Comparison of ENCODE assay signal across 24 cellular contexts in genomic region chr6:73672290-73672689, GRCh38.
"Had no signal": no experiment of that assay in that cellular context is flagged by ENCODE, and none has a peak within 500 bp of the region (broad histone marks: within the 10 kb centered on the region; RNA-seq: fewer than 3 reads in every experiment).

No MANE protein-coding gene starts in this region.

- H3K4me2 ChIP-seq: neural progenitor cell, smooth muscle cell had no signal

- H3K27ac Mint-ChIP-seq: activated CD4-positive, alpha-beta T cell treated with anti-CD3 and anti-CD28 coated beads, Interleukin-2, amount 10 ng/mL, durations not matched to agents 7 days and 5 days; activated CD8-positive, alpha-beta T cell treated with anti-CD3 and anti-CD28 coated beads, Interleukin-2, amount 10 ng/mL, durations not matched to agents 7 days and 5 days; activated naive CD4-positive, alpha-beta T cell treated with anti-CD3 and anti-CD28 coated beads for 36 hours; activated naive CD8-positive, alpha-beta T cell treated with anti-CD3 and anti-CD28 coated beads, Interleukin-2, amount 50 U/mL, for 24 hours; brain; memory B cell; naive B cell; neural progenitor cell; stimulated activated effector memory CD8-positive, alpha-beta T cell treated with anti-CD3 and anti-CD28 coated beads, Interleukin-12 subunit alpha, Interleukin-12 subunit beta, amount 100 ng/mL, for 72 hours; T-helper 2 cell treated with Interferon-gamma antibody and Interleukin-4, amounts not matched to agents 5 μg/mL and 100 μg/mL, for 36 hours; type B pancreatic cell had no signal

- H3K36me3 ChIP-seq: neural progenitor cell, prostate gland, stomach had no signal

- ATAC-seq: activated CD4-positive, CD25-positive, alpha-beta regulatory T cell treated with anti-CD3 and anti-CD28 coated beads, Interleukin-2, amount 50 U/mL, for 24 hours; activated CD8-positive, alpha-beta T cell treated with anti-CD3 and anti-CD28 coated beads, Interleukin-2, amount 10 ng/mL, durations not matched to agents 7 days and 5 days; activated naive CD8-positive, alpha-beta T cell treated with anti-CD3 and anti-CD28 coated beads, Interleukin-2, amount 50 U/mL, for 24 hours; activated T-cell treated with anti-CD3 and anti-CD28 coated beads, Interleukin-2, amount 50 U/mL, for 4 hours; left ventricle myocardium superior; sciatic nerve; stimulated activated effector memory CD8-positive, alpha-beta T cell treated with anti-CD3 and anti-CD28 coated beads, Interleukin-12 subunit alpha, Interleukin-12 subunit beta, amount 100 ng/mL, for 72 hours had no signal

- H3K27ac ChIP-seq: dorsolateral prefrontal cortex, epithelial cell of prostate, neural progenitor cell, prostate gland, stomach had no signal

- H3K9me3 ChIP-seq: prostate gland, stomach had no signal

- DNase-seq: activated CD4-positive, alpha-beta T cell treated with anti-CD3 and anti-CD28 coated beads, Interleukin-2, amount 10 ng/mL, durations not matched to agents 7 days and 5 days; activated CD8-positive, alpha-beta T cell treated with anti-CD3 and anti-CD28 coated beads, Interleukin-2, amount 10 ng/mL, durations not matched to agents 7 days and 5 days; activated naive CD4-positive, alpha-beta T cell treated with anti-CD3 and anti-CD28 coated beads for 36 hours; activated naive CD8-positive, alpha-beta T cell treated with anti-CD3 and anti-CD28 coated beads, Interleukin-2, amount 50 U/mL, for 24 hours; activated T-cell treated with anti-CD3 and anti-CD28 coated beads, Interleukin-2, amount 50 U/mL, for 4 hours; anterior cingulate cortex; central memory CD4-positive, alpha-beta T cell; dorsolateral prefrontal cortex; foreskin fibroblast; left ventricle myocardium superior; naive B cell; stimulated activated CD4-positive, alpha-beta T cell treated with anti-CD3 and anti-CD28 coated beads, Interleukin-4, amount 100 ng/mL, for 24 hours; stomach had no signal

- H3K27me3 ChIP-seq: neural progenitor cell had no signal

- H3K4me1 ChIP-seq: neural progenitor cell, prostate gland had no signal

- H3K4me3 ChIP-seq: dorsolateral prefrontal cortex, neural progenitor cell, prostate gland, smooth muscle cell, stomach had no signal

- H3K9ac ChIP-seq: neural progenitor cell had no signal

- H3K4me3 Mint-ChIP-seq: activated CD4-positive, alpha-beta T cell treated with anti-CD3 and anti-CD28 coated beads, Interleukin-2, amount 10 ng/mL, durations not matched to agents 7 days and 5 days; activated CD8-positive, alpha-beta T cell treated with anti-CD3 and anti-CD28 coated beads, Interleukin-2, amount 10 ng/mL, durations not matched to agents 7 days and 5 days; activated naive CD4-positive, alpha-beta T cell treated with anti-CD3 and anti-CD28 coated beads for 36 hours; activated naive CD8-positive, alpha-beta T cell treated with anti-CD3 and anti-CD28 coated beads, Interleukin-2, amount 50 U/mL, for 24 hours; activated T-cell treated with anti-CD3 and anti-CD28 coated beads, Interleukin-2, amount 50 U/mL, for 4 hours; brain; memory B cell; naive B cell; neural progenitor cell; stimulated activated effector memory CD8-positive, alpha-beta T cell treated with anti-CD3 and anti-CD28 coated beads, Interleukin-12 subunit alpha, Interleukin-12 subunit beta, amount 100 ng/mL, for 72 hours; T-helper 2 cell treated with Interferon-gamma antibody and Interleukin-4, amounts not matched to agents 5 μg/mL and 100 μg/mL, for 36 hours; type B pancreatic cell had no signal

- H3K36me3 Mint-ChIP-seq: brain; memory B cell; naive B cell; neural progenitor cell; stimulated activated effector memory CD8-positive, alpha-beta T cell treated with anti-CD3 and anti-CD28 coated beads, Interleukin-12 subunit alpha, Interleukin-12 subunit beta, amount 100 ng/mL, for 72 hours; type B pancreatic cell had no signal

- H3K9me3 Mint-ChIP-seq: activated CD4-positive, alpha-beta T cell treated with anti-CD3 and anti-CD28 coated beads, Interleukin-2, amount 10 ng/mL, durations not matched to agents 7 days and 5 days; activated naive CD4-positive, alpha-beta T cell treated with anti-CD3 and anti-CD28 coated beads for 36 hours; activated naive CD8-positive, alpha-beta T cell treated with anti-CD3 and anti-CD28 coated beads, Interleukin-2, amount 50 U/mL, for 24 hours; activated T-cell treated with anti-CD3 and anti-CD28 coated beads, Interleukin-2, amount 50 U/mL, for 4 hours; brain; memory B cell; naive B cell; neural progenitor cell; stimulated activated effector memory CD8-positive, alpha-beta T cell treated with anti-CD3 and anti-CD28 coated beads, Interleukin-12 subunit alpha, Interleukin-12 subunit beta, amount 100 ng/mL, for 72 hours; T-helper 2 cell treated with Interferon-gamma antibody and Interleukin-4, amounts not matched to agents 5 μg/mL and 100 μg/mL, for 36 hours; type B pancreatic cell had no signal

- H3K4me1 Mint-ChIP-seq: activated CD4-positive, alpha-beta T cell treated with anti-CD3 and anti-CD28 coated beads, Interleukin-2, amount 10 ng/mL, durations not matched to agents 7 days and 5 days; brain; neural progenitor cell had no signal

- H3K27me3 Mint-ChIP-seq: type B pancreatic cell had no signal
